8 cellular contexts compared by ENCODE assay signal in the genomic region with DNA sequence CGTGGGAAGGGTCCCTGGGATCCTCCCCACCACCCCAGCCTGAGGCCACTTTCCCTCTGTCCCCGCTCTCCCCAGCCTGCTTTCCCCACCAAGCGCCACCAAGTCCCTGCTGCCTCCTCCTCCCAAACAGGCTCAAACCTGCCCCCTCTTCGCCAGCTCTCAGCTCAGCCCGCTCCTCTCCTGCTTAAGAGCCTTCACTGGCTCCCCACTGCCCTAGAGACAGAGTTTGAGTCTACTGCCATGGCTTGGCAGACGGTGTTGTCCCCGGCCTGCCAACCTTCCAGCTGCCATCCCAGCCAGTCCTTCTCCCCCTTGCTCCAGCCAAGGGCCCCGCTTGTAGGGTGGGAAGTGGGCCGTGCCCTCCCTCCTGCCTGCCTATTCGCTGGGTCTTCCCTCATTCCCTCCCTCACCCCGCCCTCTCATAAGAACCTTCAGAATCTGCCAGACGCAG. TPM values are rescaled to one million over a fixed set of nuclear protein-coding genes. Genes with fewer than 3 reads are reported as not detected.
DNase-seq lines count a peak whose midpoint lies in the region; ATAC-seq lines count a peak whose summit lies in the region.

No MANE protein-coding gene starts in this region.

- H3K27ac Mint-ChIP-seq in T-helper 2 cell treated with Interferon-gamma antibody and Interleukin-4, amounts not matched to agents 5 μg/mL and 100 μg/mL, for 36 hours: peak overlapping the region; percentile 49
- peak overlapping the region; percentile 90 for H3K27ac Mint-ChIP-seq in activated T-helper 1 cell treated with anti-CD3 and anti-CD28 coated beads, Interleukin-12 subunit alpha, Interleukin-12 subunit beta, Interleukin-2, Interleukin-4 antibody, amounts not matched to agents 30 ng/mL and 10 ng/mL and 1 ng/mL, durations not matched to agents 14 hours and 24 hours and 36 hours
- peak overlapping the region; percentile 65 to 92 for H3K27ac Mint-ChIP-seq in stimulated activated naive CD8-positive, alpha-beta T cell treated with anti-CD3 and anti-CD28 coated beads, Interleukin-15, amount 100 ng/mL, for 72 hours

- peak overlapping the region; percentile 2 for H3K4me3 Mint-ChIP-seq in T-helper 2 cell treated with Interferon-gamma antibody and Interleukin-4, amounts not matched to agents 5 μg/mL and 100 μg/mL, for 36 hours
- no peak overlapping the region for H3K4me3 Mint-ChIP-seq in activated T-helper 1 cell treated with anti-CD3 and anti-CD28 coated beads, Interleukin-12 subunit alpha, Interleukin-12 subunit beta, Interleukin-2, Interleukin-4 antibody, amounts not matched to agents 30 ng/mL and 10 ng/mL and 1 ng/mL, durations not matched to agents 14 hours and 24 hours and 36 hours
- H3K4me3 Mint-ChIP-seq in stimulated activated naive CD8-positive, alpha-beta T cell treated with anti-CD3 and anti-CD28 coated beads, Interleukin-15, amount 100 ng/mL, for 72 hours: peak overlapping the region; percentile 42 to 77

- no peak for ATAC-seq in stimulated activated naive CD8-positive, alpha-beta T cell treated with anti-CD3 and anti-CD28 coated beads, Interleukin-15, amount 100 ng/mL, for 72 hours

- no peaks in the 10 kb centered on the region for H3K27me3 Mint-ChIP-seq in T-helper 2 cell treated with Interferon-gamma antibody and Interleukin-4, amounts not matched to agents 5 μg/mL and 100 μg/mL, for 36 hours (ENCODE audit: low read depth)
- no peaks in the 10 kb centered on the region for H3K27me3 Mint-ChIP-seq in activated T-helper 1 cell treated with anti-CD3 and anti-CD28 coated beads, Interleukin-12 subunit alpha, Interleukin-12 subunit beta, Interleukin-2, Interleukin-4 antibody, amounts not matched to agents 30 ng/mL and 10 ng/mL and 1 ng/mL, durations not matched to agents 14 hours and 24 hours and 36 hours (ENCODE audit: insufficient read depth)
- H3K27me3 Mint-ChIP-seq in stimulated activated naive CD8-positive, alpha-beta T cell treated with anti-CD3 and anti-CD28 coated beads, Interleukin-15, amount 100 ng/mL, for 72 hours: no peaks in the 10 kb centered on the region

- intact Hi-C loops in activated T-helper 1 cell treated with anti-CD3 and anti-CD28 coated beads, Interleukin-12 subunit alpha, Interleukin-12 subunit beta, Interleukin-2, Interleukin-4 antibody, amounts not matched to agents 30 ng/mL and 10 ng/mL and 1 ng/mL, durations not matched to agents 14 hours and 24 hours and 36 hours (cut with micrococcal nuclease): loop anchor here (10.0 kb wide), 1 partner anchor 410 kb away; no protein-coding TSS in a partner anchor

- DNase-seq in T-helper 2 cell treated with Interferon-gamma antibody and Interleukin-4, amounts not matched to agents 5 μg/mL and 100 μg/mL, for 36 hours (ENCODE audit: low spot score): no peak
- no peak for DNase-seq in T-helper 2 cell
- no peak for DNase-seq in activated T-helper 1 cell treated with anti-CD3 and anti-CD28 coated beads, Interleukin-12 subunit alpha, Interleukin-12 subunit beta, Interleukin-2, Interleukin-4 antibody, amounts not matched to agents 30 ng/mL and 10 ng/mL and 1 ng/mL, durations not matched to agents 14 hours and 24 hours and 36 hours (ENCODE audit: low spot score)
- DNase-seq in left kidney (ENCODE audit: low read depth, low spot score): peak; percentile 34
- DNase-seq in stimulated activated naive CD8-positive, alpha-beta T cell treated with anti-CD3 and anti-CD28 coated beads, Interleukin-15, amount 100 ng/mL, for 72 hours: no peak
- no peak for DNase-seq in NOMO-1 (lab: John Stamatoyannopoulos, UW; ENCODE audit: unreplicated experiment in 2 of 2)
- DNase-seq in SKM-1 (lab: John Stamatoyannopoulos, UW; ENCODE audit: unreplicated experiment): no peak
- no peak for DNase-seq in activated effector memory CD4-positive, alpha-beta T cell treated with anti-CD3 and anti-CD28 coated beads, Interleukin-2, amount 50 U/mL, for 16 hours

- H3K4me1 Mint-ChIP-seq in T-helper 2 cell treated with Interferon-gamma antibody and Interleukin-4, amounts not matched to agents 5 μg/mL and 100 μg/mL, for 36 hours (ENCODE audit: low read depth): peaks cover 81% of the 10 kb centered on the region
- H3K4me1 Mint-ChIP-seq in activated T-helper 1 cell treated with anti-CD3 and anti-CD28 coated beads, Interleukin-12 subunit alpha, Interleukin-12 subunit beta, Interleukin-2, Interleukin-4 antibody, amounts not matched to agents 30 ng/mL and 10 ng/mL and 1 ng/mL, durations not matched to agents 14 hours and 24 hours and 36 hours (ENCODE audit: low read depth): peaks cover 83% of the 10 kb centered on the region
- H3K4me1 Mint-ChIP-seq in stimulated activated naive CD8-positive, alpha-beta T cell treated with anti-CD3 and anti-CD28 coated beads, Interleukin-15, amount 100 ng/mL, for 72 hours: peaks cover 99% of the 10 kb centered on the region

- H3K36me3 Mint-ChIP-seq in T-helper 2 cell treated with Interferon-gamma antibody and Interleukin-4, amounts not matched to agents 5 μg/mL and 100 μg/mL, for 36 hours (ENCODE audit: low read depth): peaks cover 92% of the 10 kb centered on the region
- H3K36me3 Mint-ChIP-seq in activated T-helper 1 cell treated with anti-CD3 and anti-CD28 coated beads, Interleukin-12 subunit alpha, Interleukin-12 subunit beta, Interleukin-2, Interleukin-4 antibody, amounts not matched to agents 30 ng/mL and 10 ng/mL and 1 ng/mL, durations not matched to agents 14 hours and 24 hours and 36 hours (ENCODE audit: low read depth): peaks cover 55% of the 10 kb centered on the region

- H3K9me3 Mint-ChIP-seq in T-helper 2 cell treated with Interferon-gamma antibody and Interleukin-4, amounts not matched to agents 5 μg/mL and 100 μg/mL, for 36 hours: peaks cover 4% of the 10 kb centered on the region
- H3K9me3 Mint-ChIP-seq in activated T-helper 1 cell treated with anti-CD3 and anti-CD28 coated beads, Interleukin-12 subunit alpha, Interleukin-12 subunit beta, Interleukin-2, Interleukin-4 antibody, amounts not matched to agents 30 ng/mL and 10 ng/mL and 1 ng/mL, durations not matched to agents 14 hours and 24 hours and 36 hours: no peaks in the 10 kb centered on the region
- H3K9me3 Mint-ChIP-seq in stimulated activated naive CD8-positive, alpha-beta T cell treated with anti-CD3 and anti-CD28 coated beads, Interleukin-15, amount 100 ng/mL, for 72 hours: no peaks in the 10 kb centered on the region

RNA-seq across cellular contexts. Expression of a gene that starts 11.1 kb away (rescaled TPM):
- total RNA-seq in activated T-helper 1 cell treated with anti-CD3 and anti-CD28 coated beads, Interleukin-12 subunit alpha, Interleukin-12 subunit beta, Interleukin-2, Interleukin-4 antibody, amounts not matched to agents 30 ng/mL and 10 ng/mL and 1 ng/mL, durations not matched to agents 14 hours and 24 hours and 36 hours: 288 and 320 TPM in 2 replicates

RNA-seq across cellular contexts. Expression of a gene that starts 56.3 kb away (rescaled TPM):
- 128 and 134 TPM in 2 replicates for total RNA-seq in activated T-helper 1 cell treated with anti-CD3 and anti-CD28 coated beads, Interleukin-12 subunit alpha, Interleukin-12 subunit beta, Interleukin-2, Interleukin-4 antibody, amounts not matched to agents 30 ng/mL and 10 ng/mL and 1 ng/mL, durations not matched to agents 14 hours and 24 hours and 36 hours
